Comparison of ENCODE assay signal across 1 cellular context in the genomic region with DNA sequence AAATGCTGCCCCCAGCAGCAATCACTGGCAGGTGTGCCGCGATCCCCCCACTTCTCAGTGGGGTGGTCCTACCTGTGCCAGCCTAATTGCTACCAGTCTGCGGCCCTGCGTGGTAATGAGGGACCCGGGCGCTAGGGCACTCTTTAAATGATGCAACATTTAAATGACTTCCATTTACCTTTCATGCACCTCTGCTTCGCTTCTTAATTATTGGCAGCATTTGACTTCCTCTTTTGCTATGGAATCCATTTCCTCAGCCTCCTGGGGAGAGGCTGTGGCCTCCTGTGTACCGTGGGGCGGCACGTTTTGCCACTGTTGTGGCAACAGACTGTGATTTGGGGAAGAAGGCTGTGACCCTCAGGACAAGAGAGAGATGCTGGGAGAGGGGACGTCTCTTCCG.
TF ChIP-seq lines count a peak whose summit lies in the region.

No MANE protein-coding gene starts in this region.

TF ChIP-seq in K562, 482 proteins besides CTCF, POLR2A, EP300 and RAD21 (continues in another document):
- TF ChIP-seq, protein P1, sequence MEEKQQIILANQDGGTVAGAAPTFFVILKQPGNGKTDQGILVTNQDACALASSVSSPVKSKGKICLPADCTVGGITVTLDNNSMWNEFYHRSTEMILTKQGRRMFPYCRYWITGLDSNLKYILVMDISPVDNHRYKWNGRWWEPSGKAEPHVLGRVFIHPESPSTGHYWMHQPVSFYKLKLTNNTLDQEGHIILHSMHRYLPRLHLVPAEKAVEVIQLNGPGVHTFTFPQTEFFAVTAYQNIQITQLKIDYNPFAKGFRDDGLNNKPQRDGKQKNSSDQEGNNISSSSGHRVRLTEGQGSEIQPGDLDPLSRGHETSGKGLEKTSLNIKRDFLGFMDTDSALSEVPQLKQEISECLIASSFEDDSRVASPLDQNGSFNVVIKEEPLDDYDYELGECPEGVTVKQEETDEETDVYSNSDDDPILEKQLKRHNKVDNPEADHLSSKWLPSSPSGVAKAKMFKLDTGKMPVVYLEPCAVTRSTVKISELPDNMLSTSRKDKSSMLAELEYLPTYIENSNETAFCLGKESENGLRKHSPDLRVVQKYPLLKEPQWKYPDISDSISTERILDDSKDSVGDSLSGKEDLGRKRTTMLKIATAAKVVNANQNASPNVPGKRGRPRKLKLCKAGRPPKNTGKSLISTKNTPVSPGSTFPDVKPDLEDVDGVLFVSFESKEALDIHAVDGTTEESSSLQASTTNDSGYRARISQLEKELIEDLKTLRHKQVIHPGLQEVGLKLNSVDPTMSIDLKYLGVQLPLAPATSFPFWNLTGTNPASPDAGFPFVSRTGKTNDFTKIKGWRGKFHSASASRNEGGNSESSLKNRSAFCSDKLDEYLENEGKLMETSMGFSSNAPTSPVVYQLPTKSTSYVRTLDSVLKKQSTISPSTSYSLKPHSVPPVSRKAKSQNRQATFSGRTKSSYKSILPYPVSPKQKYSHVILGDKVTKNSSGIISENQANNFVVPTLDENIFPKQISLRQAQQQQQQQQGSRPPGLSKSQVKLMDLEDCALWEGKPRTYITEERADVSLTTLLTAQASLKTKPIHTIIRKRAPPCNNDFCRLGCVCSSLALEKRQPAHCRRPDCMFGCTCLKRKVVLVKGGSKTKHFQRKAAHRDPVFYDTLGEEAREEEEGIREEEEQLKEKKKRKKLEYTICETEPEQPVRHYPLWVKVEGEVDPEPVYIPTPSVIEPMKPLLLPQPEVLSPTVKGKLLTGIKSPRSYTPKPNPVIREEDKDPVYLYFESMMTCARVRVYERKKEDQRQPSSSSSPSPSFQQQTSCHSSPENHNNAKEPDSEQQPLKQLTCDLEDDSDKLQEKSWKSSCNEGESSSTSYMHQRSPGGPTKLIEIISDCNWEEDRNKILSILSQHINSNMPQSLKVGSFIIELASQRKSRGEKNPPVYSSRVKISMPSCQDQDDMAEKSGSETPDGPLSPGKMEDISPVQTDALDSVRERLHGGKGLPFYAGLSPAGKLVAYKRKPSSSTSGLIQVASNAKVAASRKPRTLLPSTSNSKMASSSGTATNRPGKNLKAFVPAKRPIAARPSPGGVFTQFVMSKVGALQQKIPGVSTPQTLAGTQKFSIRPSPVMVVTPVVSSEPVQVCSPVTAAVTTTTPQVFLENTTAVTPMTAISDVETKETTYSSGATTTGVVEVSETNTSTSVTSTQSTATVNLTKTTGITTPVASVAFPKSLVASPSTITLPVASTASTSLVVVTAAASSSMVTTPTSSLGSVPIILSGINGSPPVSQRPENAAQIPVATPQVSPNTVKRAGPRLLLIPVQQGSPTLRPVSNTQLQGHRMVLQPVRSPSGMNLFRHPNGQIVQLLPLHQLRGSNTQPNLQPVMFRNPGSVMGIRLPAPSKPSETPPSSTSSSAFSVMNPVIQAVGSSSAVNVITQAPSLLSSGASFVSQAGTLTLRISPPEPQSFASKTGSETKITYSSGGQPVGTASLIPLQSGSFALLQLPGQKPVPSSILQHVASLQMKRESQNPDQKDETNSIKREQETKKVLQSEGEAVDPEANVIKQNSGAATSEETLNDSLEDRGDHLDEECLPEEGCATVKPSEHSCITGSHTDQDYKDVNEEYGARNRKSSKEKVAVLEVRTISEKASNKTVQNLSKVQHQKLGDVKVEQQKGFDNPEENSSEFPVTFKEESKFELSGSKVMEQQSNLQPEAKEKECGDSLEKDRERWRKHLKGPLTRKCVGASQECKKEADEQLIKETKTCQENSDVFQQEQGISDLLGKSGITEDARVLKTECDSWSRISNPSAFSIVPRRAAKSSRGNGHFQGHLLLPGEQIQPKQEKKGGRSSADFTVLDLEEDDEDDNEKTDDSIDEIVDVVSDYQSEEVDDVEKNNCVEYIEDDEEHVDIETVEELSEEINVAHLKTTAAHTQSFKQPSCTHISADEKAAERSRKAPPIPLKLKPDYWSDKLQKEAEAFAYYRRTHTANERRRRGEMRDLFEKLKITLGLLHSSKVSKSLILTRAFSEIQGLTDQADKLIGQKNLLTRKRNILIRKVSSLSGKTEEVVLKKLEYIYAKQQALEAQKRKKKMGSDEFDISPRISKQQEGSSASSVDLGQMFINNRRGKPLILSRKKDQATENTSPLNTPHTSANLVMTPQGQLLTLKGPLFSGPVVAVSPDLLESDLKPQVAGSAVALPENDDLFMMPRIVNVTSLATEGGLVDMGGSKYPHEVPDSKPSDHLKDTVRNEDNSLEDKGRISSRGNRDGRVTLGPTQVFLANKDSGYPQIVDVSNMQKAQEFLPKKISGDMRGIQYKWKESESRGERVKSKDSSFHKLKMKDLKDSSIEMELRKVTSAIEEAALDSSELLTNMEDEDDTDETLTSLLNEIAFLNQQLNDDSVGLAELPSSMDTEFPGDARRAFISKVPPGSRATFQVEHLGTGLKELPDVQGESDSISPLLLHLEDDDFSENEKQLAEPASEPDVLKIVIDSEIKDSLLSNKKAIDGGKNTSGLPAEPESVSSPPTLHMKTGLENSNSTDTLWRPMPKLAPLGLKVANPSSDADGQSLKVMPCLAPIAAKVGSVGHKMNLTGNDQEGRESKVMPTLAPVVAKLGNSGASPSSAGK (IDR thresholded peaks at IDR 0.05) = no peak
- TF ChIP-seq NELFE (IDR thresholded peaks at IDR 0.05; ENCODE audit: insufficient read depth, insufficient read length) (no peak), NFIX (CRISPR knock-in tag; IDR thresholded peaks at IDR 0.05; ENCODE audit: low read depth) (no peak), MAZ (CRISPR knock-in tag; conservative IDR thresholded peaks at IDR 0.05 in 1 of 2, IDR thresholded peaks at IDR 0.05 in 1 of 2) (no peak), CREB1 (IDR thresholded peaks at IDR 0.05) (no peak), CREB1 (CRISPR knock-in tag; IDR thresholded peaks at IDR 0.05) (no peak), GABPB1 (CRISPR knock-in tag; IDR thresholded peaks at IDR 0.05) (no peak), DNMT1 (IDR thresholded peaks at IDR 0.05) (no peak), HSF4 (CRISPR knock-in tag; IDR thresholded peaks at IDR 0.05; ENCODE audit: borderline replicate concordance) (no peak), SPI1 (IDR thresholded peaks at IDR 0.05; ENCODE audit: borderline replicate concordance, low read depth, low read length) (peak; percentile 89), CBX3 (IDR thresholded peaks at IDR 0.05; ENCODE audit: borderline replicate concordance in 1 of 2, low read length in 2 of 2) (no peak), CSDE1 (IDR thresholded peaks at IDR 0.05) (no peak)
- TF ChIP-seq, protein P2, sequence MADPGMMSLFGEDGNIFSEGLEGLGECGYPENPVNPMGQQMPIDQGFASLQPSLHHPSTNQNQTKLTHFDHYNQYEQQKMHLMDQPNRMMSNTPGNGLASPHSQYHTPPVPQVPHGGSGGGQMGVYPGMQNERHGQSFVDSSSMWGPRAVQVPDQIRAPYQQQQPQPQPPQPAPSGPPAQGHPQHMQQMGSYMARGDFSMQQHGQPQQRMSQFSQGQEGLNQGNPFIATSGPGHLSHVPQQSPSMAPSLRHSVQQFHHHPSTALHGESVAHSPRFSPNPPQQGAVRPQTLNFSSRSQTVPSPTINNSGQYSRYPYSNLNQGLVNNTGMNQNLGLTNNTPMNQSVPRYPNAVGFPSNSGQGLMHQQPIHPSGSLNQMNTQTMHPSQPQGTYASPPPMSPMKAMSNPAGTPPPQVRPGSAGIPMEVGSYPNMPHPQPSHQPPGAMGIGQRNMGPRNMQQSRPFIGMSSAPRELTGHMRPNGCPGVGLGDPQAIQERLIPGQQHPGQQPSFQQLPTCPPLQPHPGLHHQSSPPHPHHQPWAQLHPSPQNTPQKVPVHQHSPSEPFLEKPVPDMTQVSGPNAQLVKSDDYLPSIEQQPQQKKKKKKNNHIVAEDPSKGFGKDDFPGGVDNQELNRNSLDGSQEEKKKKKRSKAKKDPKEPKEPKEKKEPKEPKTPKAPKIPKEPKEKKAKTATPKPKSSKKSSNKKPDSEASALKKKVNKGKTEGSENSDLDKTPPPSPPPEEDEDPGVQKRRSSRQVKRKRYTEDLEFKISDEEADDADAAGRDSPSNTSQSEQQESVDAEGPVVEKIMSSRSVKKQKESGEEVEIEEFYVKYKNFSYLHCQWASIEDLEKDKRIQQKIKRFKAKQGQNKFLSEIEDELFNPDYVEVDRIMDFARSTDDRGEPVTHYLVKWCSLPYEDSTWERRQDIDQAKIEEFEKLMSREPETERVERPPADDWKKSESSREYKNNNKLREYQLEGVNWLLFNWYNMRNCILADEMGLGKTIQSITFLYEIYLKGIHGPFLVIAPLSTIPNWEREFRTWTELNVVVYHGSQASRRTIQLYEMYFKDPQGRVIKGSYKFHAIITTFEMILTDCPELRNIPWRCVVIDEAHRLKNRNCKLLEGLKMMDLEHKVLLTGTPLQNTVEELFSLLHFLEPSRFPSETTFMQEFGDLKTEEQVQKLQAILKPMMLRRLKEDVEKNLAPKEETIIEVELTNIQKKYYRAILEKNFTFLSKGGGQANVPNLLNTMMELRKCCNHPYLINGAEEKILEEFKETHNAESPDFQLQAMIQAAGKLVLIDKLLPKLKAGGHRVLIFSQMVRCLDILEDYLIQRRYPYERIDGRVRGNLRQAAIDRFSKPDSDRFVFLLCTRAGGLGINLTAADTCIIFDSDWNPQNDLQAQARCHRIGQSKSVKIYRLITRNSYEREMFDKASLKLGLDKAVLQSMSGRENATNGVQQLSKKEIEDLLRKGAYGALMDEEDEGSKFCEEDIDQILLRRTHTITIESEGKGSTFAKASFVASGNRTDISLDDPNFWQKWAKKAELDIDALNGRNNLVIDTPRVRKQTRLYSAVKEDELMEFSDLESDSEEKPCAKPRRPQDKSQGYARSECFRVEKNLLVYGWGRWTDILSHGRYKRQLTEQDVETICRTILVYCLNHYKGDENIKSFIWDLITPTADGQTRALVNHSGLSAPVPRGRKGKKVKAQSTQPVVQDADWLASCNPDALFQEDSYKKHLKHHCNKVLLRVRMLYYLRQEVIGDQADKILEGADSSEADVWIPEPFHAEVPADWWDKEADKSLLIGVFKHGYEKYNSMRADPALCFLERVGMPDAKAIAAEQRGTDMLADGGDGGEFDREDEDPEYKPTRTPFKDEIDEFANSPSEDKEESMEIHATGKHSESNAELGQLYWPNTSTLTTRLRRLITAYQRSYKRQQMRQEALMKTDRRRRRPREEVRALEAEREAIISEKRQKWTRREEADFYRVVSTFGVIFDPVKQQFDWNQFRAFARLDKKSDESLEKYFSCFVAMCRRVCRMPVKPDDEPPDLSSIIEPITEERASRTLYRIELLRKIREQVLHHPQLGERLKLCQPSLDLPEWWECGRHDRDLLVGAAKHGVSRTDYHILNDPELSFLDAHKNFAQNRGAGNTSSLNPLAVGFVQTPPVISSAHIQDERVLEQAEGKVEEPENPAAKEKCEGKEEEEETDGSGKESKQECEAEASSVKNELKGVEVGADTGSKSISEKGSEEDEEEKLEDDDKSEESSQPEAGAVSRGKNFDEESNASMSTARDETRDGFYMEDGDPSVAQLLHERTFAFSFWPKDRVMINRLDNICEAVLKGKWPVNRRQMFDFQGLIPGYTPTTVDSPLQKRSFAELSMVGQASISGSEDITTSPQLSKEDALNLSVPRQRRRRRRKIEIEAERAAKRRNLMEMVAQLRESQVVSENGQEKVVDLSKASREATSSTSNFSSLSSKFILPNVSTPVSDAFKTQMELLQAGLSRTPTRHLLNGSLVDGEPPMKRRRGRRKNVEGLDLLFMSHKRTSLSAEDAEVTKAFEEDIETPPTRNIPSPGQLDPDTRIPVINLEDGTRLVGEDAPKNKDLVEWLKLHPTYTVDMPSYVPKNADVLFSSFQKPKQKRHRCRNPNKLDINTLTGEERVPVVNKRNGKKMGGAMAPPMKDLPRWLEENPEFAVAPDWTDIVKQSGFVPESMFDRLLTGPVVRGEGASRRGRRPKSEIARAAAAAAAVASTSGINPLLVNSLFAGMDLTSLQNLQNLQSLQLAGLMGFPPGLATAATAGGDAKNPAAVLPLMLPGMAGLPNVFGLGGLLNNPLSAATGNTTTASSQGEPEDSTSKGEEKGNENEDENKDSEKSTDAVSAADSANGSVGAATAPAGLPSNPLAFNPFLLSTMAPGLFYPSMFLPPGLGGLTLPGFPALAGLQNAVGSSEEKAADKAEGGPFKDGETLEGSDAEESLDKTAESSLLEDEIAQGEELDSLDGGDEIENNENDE (IDR thresholded peaks at IDR 0.05; ENCODE audit: low read depth, low read length) = no peak
- TF ChIP-seq, protein P3, sequence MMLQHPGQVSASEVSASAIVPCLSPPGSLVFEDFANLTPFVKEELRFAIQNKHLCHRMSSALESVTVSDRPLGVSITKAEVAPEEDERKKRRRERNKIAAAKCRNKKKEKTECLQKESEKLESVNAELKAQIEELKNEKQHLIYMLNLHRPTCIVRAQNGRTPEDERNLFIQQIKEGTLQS (IDR thresholded peaks at IDR 0.05) = peak; percentile 25; the same call in 1 of the 2 replicates
- TF ChIP-seq, protein P3 (CRISPR knock-in tag; conservative IDR thresholded peaks at IDR 0.05) = no peak
- TF ChIP-seq, protein P4, sequence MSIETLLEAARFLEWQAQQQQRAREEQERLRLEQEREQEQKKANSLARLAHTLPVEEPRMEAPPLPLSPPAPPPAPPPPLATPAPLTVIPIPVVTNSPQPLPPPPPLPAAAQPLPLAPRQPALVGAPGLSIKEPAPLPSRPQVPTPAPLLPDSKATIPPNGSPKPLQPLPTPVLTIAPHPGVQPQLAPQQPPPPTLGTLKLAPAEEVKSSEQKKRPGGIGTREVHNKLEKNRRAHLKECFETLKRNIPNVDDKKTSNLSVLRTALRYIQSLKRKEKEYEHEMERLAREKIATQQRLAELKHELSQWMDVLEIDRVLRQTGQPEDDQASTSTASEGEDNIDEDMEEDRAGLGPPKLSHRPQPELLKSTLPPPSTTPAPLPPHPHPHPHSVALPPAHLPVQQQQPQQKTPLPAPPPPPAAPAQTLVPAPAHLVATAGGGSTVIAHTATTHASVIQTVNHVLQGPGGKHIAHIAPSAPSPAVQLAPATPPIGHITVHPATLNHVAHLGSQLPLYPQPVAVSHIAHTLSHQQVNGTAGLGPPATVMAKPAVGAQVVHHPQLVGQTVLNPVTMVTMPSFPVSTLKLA (conservative IDR thresholded peaks at IDR 0.05) = no peak
